In the genomic region with DNA sequence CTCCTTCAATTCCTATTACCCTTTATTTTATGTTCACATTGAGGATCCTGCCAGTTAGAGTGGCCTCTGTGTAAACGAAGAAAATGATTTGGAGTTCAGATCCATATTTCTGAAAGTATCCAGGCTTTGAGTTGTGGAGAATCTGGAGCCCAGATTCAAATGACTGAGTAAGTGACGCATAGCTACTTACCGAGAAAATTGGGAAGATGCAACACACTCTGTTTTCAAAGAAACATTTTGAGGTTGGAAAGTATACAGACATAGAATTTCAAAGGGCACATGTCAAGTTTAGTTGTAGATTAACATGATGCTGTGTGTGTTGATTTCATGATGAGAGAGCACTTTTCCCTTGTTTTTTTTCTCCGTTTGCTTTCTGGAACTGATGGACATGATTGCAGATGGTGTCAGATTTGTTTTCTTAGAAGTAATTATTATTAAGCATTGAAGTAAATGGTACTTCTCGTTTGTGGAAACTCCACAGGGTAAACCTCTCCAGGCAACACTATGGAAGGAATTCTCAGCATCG, we compare ENCODE assay signal across 1 cellular context.
TF ChIP-seq lines count a peak whose summit lies in the region.

No MANE protein-coding gene starts in this region.

TF ChIP-seq in HepG2, 621 proteins besides CTCF, POLR2A, EP300 and RAD21 (continued from another document):
- TF ChIP-seq, protein P1, sequence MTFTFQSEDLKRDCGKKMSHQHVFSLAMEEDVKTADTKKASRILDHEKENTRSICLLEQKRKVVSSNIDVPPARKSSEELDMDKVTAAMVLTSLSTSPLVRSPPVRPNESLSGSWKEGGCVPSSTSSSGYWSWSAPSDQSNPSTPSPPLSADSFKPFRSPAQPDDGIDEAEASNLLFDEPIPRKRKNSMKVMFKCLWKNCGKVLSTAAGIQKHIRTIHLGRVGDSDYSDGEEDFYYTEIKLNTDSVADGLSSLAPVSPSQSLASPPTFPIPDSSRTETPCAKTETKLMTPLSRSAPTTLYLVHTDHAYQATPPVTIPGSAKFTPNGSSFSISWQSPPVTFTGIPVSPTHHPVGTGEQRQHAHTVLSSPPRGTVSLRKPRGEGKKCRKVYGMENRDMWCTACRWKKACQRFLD (CRISPR knock-in tag; IDR thresholded peaks at IDR 0.05; ENCODE audit: borderline replicate concordance): no peak
- TF ChIP-seq ZIK1 (CRISPR knock-in tag; IDR thresholded peaks at IDR 0.05; ENCODE audit: borderline replicate concordance, low read depth) (no peak), PHF21A (CRISPR knock-in tag; IDR thresholded peaks at IDR 0.05) (no peak), KAT7 (CRISPR knock-in tag; IDR thresholded peaks at IDR 0.05; ENCODE audit: borderline replicate concordance) (no peak), HNF4A (CRISPR knock-in tag; IDR thresholded peaks at IDR 0.05) (no peak), HOXA9 (CRISPR knock-in tag; IDR thresholded peaks at IDR 0.05; ENCODE audit: borderline replicate concordance) (no peak), NR2F6 (IDR thresholded peaks at IDR 0.05) (no peak), NR2F6 (CRISPR knock-in tag; IDR thresholded peaks at IDR 0.05) (0 out of 2 replicates have a peak, but pooled peaks have one; percentile 31), ZNF543 (CRISPR knock-in tag; IDR thresholded peaks at IDR 0.05) (no peak), NFE2L2 (IDR thresholded peaks at IDR 0.05; ENCODE audit: low read length) (peak; percentile 44; the same call in 1 of the 2 replicates), EED (CRISPR knock-in tag; IDR thresholded peaks at IDR 0.05) (no peak), ZNF737 (CRISPR knock-in tag; IDR thresholded peaks at IDR 0.05; ENCODE audit: borderline replicate concordance) (no peak), FOXP1 (IDR thresholded peaks at IDR 0.05) (no peak), FOXP1 (CRISPR knock-in tag; IDR thresholded peaks at IDR 0.05) (0 out of 2 replicates have a peak, but pooled peaks have one; percentile 16), ZNF354B (CRISPR knock-in tag; IDR thresholded peaks at IDR 0.05) (no peak), ESRRA (CRISPR knock-in tag; IDR thresholded peaks at IDR 0.05; ENCODE audit: low read depth) (no peak), SAP130 (CRISPR knock-in tag; IDR thresholded peaks at IDR 0.05; ENCODE audit: low read depth) (no peak), MEIS2 (CRISPR knock-in tag; IDR thresholded peaks at IDR 0.05) (no peak), ZBTB20 (CRISPR knock-in tag; IDR thresholded peaks at IDR 0.05; ENCODE audit: borderline replicate concordance, low read depth) (no peak), ZNF451 (CRISPR knock-in tag; IDR thresholded peaks at IDR 0.05) (no peak), FOXA3 (CRISPR knock-in tag; IDR thresholded peaks at IDR 0.05) (peak; percentile 34; the same call in 1 of the 2 replicates)
- TF ChIP-seq, protein P2, sequence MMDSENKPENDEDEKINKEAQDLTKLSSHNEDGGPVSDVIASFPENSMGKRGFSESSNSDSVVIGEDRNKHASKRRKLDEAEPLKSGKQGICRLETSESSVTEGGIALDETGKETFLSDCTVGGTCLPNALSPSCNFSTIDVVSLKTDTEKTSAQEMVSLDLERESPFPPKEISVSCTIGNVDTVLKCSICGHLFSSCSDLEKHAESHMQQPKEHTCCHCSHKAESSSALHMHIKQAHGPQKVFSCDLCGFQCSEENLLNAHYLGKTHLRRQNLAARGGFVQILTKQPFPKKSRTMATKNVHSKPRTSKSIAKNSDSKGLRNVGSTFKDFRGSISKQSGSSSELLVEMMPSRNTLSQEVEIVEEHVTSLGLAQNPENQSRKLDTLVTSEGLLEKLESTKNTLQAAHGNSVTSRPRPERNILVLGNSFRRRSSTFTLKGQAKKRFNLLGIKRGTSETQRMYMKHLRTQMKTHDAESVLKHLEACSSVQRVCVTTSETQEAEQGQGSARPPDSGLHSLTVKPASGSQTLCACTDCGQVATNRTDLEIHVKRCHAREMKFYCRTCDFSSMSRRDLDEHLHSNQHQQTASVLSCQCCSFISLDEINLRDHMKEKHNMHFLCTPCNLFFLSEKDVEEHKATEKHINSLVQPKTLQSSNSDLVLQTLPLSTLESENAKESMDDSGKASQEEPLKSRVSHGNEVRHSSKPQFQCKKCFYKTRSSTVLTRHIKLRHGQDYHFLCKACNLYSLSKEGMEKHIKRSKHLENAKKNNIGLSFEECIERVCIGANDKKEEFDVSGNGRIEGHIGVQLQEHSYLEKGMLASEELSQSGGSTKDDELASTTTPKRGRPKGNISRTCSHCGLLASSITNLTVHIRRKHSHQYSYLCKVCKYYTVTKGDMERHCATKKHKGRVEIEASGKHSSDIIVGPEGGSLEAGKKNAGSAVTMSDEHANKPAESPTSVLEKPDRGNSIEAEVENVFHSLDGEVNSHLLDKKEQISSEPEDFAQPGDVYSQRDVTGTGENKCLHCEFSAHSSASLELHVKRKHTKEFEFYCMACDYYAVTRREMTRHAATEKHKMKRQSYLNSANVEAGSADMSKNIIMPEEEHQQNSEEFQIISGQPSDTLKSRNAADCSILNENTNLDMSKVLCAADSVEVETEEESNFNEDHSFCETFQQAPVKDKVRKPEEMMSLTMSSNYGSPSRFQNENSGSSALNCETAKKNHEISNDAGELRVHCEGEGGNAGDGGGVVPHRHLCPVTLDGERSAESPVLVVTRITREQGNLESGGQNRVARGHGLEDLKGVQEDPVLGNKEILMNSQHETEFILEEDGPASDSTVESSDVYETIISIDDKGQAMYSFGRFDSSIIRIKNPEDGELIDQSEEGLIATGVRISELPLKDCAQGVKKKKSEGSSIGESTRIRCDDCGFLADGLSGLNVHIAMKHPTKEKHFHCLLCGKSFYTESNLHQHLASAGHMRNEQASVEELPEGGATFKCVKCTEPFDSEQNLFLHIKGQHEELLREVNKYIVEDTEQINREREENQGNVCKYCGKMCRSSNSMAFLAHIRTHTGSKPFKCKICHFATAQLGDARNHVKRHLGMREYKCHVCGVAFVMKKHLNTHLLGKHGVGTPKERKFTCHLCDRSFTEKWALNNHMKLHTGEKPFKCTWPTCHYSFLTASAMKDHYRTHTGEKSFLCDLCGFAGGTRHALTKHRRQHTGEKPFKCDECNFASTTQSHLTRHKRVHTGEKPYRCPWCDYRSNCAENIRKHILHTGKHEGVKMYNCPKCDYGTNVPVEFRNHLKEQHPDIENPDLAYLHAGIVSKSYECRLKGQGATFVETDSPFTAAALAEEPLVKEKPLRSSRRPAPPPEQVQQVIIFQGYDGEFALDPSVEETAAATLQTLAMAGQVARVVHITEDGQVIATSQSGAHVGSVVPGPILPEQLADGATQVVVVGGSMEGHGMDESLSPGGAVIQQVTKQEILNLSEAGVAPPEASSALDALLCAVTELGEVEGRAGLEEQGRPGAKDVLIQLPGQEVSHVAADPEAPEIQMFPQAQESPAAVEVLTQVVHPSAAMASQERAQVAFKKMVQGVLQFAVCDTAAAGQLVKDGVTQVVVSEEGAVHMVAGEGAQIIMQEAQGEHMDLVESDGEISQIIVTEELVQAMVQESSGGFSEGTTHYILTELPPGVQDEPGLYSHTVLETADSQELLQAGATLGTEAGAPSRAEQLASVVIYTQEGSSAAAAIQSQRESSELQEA (CRISPR knock-in tag; IDR thresholded peaks at IDR 0.05; ENCODE audit: not compliant biosample characterization): no peak
- TF ChIP-seq, protein P3, sequence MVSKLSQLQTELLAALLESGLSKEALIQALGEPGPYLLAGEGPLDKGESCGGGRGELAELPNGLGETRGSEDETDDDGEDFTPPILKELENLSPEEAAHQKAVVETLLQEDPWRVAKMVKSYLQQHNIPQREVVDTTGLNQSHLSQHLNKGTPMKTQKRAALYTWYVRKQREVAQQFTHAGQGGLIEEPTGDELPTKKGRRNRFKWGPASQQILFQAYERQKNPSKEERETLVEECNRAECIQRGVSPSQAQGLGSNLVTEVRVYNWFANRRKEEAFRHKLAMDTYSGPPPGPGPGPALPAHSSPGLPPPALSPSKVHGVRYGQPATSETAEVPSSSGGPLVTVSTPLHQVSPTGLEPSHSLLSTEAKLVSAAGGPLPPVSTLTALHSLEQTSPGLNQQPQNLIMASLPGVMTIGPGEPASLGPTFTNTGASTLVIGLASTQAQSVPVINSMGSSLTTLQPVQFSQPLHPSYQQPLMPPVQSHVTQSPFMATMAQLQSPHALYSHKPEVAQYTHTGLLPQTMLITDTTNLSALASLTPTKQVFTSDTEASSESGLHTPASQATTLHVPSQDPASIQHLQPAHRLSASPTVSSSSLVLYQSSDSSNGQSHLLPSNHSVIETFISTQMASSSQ (IDR thresholded peaks at IDR 0.05; ENCODE audit: low read depth): peak; percentile 56; the same call in 1 of the 2 replicates
- TF ChIP-seq, protein P3 (CRISPR knock-in tag; IDR thresholded peaks at IDR 0.05; ENCODE audit: borderline replicate concordance): no peak
- TF ChIP-seq, protein P4, sequence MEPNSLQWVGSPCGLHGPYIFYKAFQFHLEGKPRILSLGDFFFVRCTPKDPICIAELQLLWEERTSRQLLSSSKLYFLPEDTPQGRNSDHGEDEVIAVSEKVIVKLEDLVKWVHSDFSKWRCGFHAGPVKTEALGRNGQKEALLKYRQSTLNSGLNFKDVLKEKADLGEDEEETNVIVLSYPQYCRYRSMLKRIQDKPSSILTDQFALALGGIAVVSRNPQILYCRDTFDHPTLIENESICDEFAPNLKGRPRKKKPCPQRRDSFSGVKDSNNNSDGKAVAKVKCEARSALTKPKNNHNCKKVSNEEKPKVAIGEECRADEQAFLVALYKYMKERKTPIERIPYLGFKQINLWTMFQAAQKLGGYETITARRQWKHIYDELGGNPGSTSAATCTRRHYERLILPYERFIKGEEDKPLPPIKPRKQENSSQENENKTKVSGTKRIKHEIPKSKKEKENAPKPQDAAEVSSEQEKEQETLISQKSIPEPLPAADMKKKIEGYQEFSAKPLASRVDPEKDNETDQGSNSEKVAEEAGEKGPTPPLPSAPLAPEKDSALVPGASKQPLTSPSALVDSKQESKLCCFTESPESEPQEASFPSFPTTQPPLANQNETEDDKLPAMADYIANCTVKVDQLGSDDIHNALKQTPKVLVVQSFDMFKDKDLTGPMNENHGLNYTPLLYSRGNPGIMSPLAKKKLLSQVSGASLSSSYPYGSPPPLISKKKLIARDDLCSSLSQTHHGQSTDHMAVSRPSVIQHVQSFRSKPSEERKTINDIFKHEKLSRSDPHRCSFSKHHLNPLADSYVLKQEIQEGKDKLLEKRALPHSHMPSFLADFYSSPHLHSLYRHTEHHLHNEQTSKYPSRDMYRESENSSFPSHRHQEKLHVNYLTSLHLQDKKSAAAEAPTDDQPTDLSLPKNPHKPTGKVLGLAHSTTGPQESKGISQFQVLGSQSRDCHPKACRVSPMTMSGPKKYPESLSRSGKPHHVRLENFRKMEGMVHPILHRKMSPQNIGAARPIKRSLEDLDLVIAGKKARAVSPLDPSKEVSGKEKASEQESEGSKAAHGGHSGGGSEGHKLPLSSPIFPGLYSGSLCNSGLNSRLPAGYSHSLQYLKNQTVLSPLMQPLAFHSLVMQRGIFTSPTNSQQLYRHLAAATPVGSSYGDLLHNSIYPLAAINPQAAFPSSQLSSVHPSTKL (CRISPR knock-in tag; IDR thresholded peaks at IDR 0.05): peak; percentile 28; the same call in 1 of the 2 replicates
- TF ChIP-seq, protein P5, sequence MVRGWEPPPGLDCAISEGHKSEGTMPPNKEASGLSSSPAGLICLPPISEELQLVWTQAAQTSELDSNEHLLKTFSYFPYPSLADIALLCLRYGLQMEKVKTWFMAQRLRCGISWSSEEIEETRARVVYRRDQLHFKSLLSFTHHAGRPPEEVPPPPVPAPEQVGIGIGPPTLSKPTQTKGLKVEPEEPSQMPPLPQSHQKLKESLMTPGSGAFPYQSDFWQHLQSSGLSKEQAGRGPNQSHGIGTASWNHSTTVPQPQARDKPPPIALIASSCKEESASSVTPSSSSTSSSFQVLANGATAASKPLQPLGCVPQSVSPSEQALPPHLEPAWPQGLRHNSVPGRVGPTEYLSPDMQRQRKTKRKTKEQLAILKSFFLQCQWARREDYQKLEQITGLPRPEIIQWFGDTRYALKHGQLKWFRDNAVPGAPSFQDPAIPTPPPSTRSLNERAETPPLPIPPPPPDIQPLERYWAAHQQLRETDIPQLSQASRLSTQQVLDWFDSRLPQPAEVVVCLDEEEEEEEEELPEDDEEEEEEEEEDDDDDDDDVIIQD (CRISPR knock-in tag; IDR thresholded peaks at IDR 0.05; ENCODE audit: low read depth): peak; percentile 44; the same call in 1 of the 2 replicates
- TF ChIP-seq, protein P6, sequence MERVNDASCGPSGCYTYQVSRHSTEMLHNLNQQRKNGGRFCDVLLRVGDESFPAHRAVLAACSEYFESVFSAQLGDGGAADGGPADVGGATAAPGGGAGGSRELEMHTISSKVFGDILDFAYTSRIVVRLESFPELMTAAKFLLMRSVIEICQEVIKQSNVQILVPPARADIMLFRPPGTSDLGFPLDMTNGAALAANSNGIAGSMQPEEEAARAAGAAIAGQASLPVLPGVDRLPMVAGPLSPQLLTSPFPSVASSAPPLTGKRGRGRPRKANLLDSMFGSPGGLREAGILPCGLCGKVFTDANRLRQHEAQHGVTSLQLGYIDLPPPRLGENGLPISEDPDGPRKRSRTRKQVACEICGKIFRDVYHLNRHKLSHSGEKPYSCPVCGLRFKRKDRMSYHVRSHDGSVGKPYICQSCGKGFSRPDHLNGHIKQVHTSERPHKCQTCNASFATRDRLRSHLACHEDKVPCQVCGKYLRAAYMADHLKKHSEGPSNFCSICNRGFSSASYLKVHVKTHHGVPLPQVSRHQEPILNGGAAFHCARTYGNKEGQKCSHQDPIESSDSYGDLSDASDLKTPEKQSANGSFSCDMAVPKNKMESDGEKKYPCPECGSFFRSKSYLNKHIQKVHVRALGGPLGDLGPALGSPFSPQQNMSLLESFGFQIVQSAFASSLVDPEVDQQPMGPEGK (CRISPR knock-in tag; IDR thresholded peaks at IDR 0.05): no peak
